25 cellular contexts compared by ENCODE assay signal in genomic region chr3:140447991-140448390, GRCh38.
DNase-seq lines count a peak whose midpoint lies in the region; ATAC-seq, FAIRE-seq and TF ChIP-seq lines count a peak whose summit lies in the region.
"Had no signal": no experiment of that assay in that cellular context is flagged by ENCODE, and none has a peak within 500 bp of the region (broad histone marks: within the 10 kb centered on the region; RNA-seq: fewer than 3 reads in every experiment).

No MANE protein-coding gene starts in this region.

- no peaks in the 10 kb centered on the region for H3K36me3 ChIP-seq in bronchial epithelial cell (ENCODE audit: control insufficient read depth, insufficient read depth, low read length)
- H3K36me3 ChIP-seq: BE2C; BLaER1 treated with 17β-estradiol and CSF1 and Interleukin-3, amounts not matched to agents 10 nM and 100 nM had no signal

- FAIRE-seq in bronchial epithelial cell (lab: Jason Lieb, UNC): no peak
- FAIRE-seq: A549, D721Med, G401.6, GM12892, H1 had no signal

- intact Hi-C loops in left colon (cut with DNase I, micrococcal nuclease): no loop called here

- no peak overlapping the region for H3K4me3 ChIP-seq in bronchial epithelial cell (ENCODE audit: low read depth, low read length)
- H3K4me3 ChIP-seq: A549; BLaER1 treated with 17β-estradiol and CSF1 and Interleukin-3, amounts not matched to agents 10 nM and 100 nM; GM23248 had no signal

- no peaks in the 10 kb centered on the region for H3K27me3 ChIP-seq in bronchial epithelial cell (ENCODE audit: control insufficient read depth, insufficient read depth, low read length)
- H3K27me3 ChIP-seq: BE2C; BLaER1 treated with 17β-estradiol and CSF1 and Interleukin-3, amounts not matched to agents 10 nM and 100 nM had no signal

- DNase-seq in NCI-H2171 treated with DMSO at 0.1 percent for 48 hours (lab: John Stamatoyannopoulos, UW): peak; percentile 31
- no peak for DNase-seq in NCI-H2171 (lab: John Stamatoyannopoulos, UW)
- DNase-seq in bronchial epithelial cell (ENCODE audit: low read depth): peak; percentile 23
- DNase-seq in epithelial cell of prostate (ENCODE audit: low read depth, low spot score): peak; percentile 37
- peak; percentile 27 to 29 for DNase-seq in left colon
- no peak for DNase-seq in NCI-H774 (lab: John Stamatoyannopoulos, UW)
- DNase-seq in activated gamma-delta T cell treated with Interleukin-2 at 50 U/mL for 16 hours: no peak
- DNase-seq: 8988T; ACHN; AML-193; BE2C; CD4-positive, alpha-beta T cell; CD8-positive, alpha-beta memory T cell; DMS 273 treated with DMSO at 0.1 percent for 48 hours; DND-41; GM23248; H7; HCEC 1CT had no signal

- TF ChIP-seq CTCF in bronchial epithelial cell (IDR thresholded peaks at IDR 0.05; ENCODE audit: insufficient read depth, low read length, severe bottlenecking): no peak

- no peak overlapping the region for H3K27ac ChIP-seq in epithelial cell of prostate
- H3K27ac ChIP-seq: A549; BLaER1 treated with 17β-estradiol and CSF1 and Interleukin-3, amounts not matched to agents 10 nM and 100 nM; GM23248 had no signal

- ATAC-seq in left colon: peak; percentile 82
- ATAC-seq in GM19467 (IDR thresholded peaks at IDR 0.05; ENCODE audit: unreplicated experiment): no peak
- ATAC-seq: A549 had no signal

Comparison
In these comparisons a context has a peak if more than half of its experiments do, and no peak if none do; other contexts are left out.
1. DNase-seq: peak in NCI-H2171 treated with DMSO at 0.1 percent for 48 hours (single experiment), bronchial epithelial cell (single experiment), epithelial cell of prostate (single experiment) and left colon (2 of 2); none in NCI-H2171 (single experiment), NCI-H774 (single experiment) and activated gamma-delta T cell treated with Interleukin-2 at 50 U/mL for 16 hours (single experiment).